In the genomic region with DNA sequence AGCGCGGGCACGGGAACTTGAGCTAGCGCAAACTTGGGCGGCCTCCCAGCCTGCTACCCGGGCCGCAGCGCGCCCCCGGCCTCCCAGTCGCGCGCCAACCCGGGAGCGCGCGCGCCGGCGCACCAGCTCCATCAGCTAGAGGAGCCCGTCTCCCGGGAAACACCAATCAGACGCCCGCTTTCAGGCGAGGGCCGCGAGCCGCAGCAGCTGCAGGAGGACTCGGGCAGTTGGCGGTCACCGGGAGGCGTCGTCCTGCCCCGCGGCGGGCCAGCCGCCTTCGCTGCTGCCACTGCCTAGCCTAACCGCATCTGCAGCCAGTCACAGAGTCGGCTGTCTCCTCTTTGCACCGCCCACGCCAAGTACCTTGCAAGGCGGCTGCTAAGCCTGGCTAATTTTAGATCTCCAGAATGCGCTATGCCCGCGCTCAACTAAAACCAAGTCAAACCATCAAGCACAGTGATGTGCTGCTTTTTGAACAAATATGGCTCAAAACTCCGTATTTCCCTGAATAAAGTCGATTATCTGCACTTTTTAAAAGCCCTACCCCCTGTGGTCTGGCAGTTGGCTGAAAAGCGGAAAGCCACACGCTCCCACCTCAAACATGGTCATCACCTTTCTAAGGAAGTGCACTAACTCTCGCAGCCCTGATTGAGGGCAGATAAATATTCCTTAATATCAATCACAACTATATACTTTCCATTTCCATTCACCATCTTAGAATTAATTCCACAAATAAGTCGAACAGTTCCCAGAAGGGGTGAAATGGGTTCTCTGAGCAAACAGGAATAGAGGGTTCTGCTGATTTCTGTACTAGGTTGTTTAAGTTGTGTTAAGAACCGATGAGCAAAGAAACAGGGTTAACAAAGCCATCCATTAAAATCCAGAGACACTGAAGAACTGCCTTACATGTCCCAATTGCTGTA, we compare ENCODE assay signal across 8 cellular contexts.
DNase-seq lines count a peak whose midpoint lies in the region; ATAC-seq, FAIRE-seq and TF ChIP-seq lines count a peak whose summit lies in the region.

No MANE protein-coding gene starts in this region.

- peak; percentile 97 for DNase-seq in Calu3
- DNase-seq in NCI-H2171 (lab: John Stamatoyannopoulos, UW), result peak; percentile 67
- DNase-seq in activated CD8-positive, alpha-beta T cell treated with anti-CD3 and anti-CD28 coated beads for 36 hours, result peak; percentile 72
- DNase-seq in globus pallidus (ENCODE audit: low spot score), result peak; percentile 97
- peak in 5 of 6 donors; percentile 29 to 77 (median 54) for DNase-seq in pancreas
- DNase-seq in NOMO-1 (lab: John Stamatoyannopoulos, UW; ENCODE audit: unreplicated experiment in 2 of 2), result no peak

- WGBS in pancreas, 2 donors, result 2% methylated on average over 33 to 53 of the region's 53 CpGs

- BruUV-seq in Calu3 (replicated peaks; lab: Mats Ljungman, UMichigan), result no TSS peak

- TF ChIP-seq CTCF in Calu3 (IDR thresholded peaks at IDR 0.05; ENCODE audit: unreplicated experiment) (no peak), pancreas (IDR thresholded peaks at IDR 0.05) (no peak)
- TF ChIP-seq CTCF in activated CD8-positive, alpha-beta T cell treated with anti-CD3 and anti-CD28 coated beads for 36 hours (IDR thresholded peaks at IDR 0.05), result no peak

- peak; percentile 54 for ATAC-seq in GM19043 (IDR thresholded peaks at IDR 0.05; ENCODE audit: low read depth, unreplicated experiment)
- peak; percentile 73 for ATAC-seq in HG03108 (IDR thresholded peaks at IDR 0.05; ENCODE audit: unreplicated experiment)
- peak; percentile 69 for ATAC-seq in activated CD8-positive, alpha-beta T cell treated with anti-CD3 and anti-CD28 coated beads for 36 hours
- ATAC-seq in pancreas, result peak; percentile 28 to 92 (median 68)

- peaks cover 4 to 81% (median 30%) of the 10 kb centered on the region in 4 donors for H3K27me3 ChIP-seq in pancreas

- peak overlapping the region; percentile 93 for H3K4me3 Mint-ChIP-seq in Calu3 (ENCODE audit: low read depth, unreplicated experiment)
- H3K4me3 Mint-ChIP-seq in activated CD8-positive, alpha-beta T cell treated with anti-CD3 and anti-CD28 coated beads for 36 hours, result peak overlapping the region; percentile 54

- POLR2A ChIA-PET in activated CD8-positive, alpha-beta T cell treated with anti-CD3 and anti-CD28 coated beads for 36 hours (lab: Charles Lee), result no interaction called here

- peaks cover 4% of the 10 kb centered on the region for H3K4me1 Mint-ChIP-seq in Calu3 (ENCODE audit: low read depth, unreplicated experiment)
- H3K4me1 Mint-ChIP-seq in activated CD8-positive, alpha-beta T cell treated with anti-CD3 and anti-CD28 coated beads for 36 hours (ENCODE audit: low read depth), result peaks cover 17% of the 10 kb centered on the region

- no peak overlapping the region for H3K27ac ChIP-seq in pancreas

- H3K27ac Mint-ChIP-seq in Calu3 (ENCODE audit: unreplicated experiment), result peak overlapping the region; percentile 77
- no peak overlapping the region for H3K27ac Mint-ChIP-seq in activated CD8-positive, alpha-beta T cell treated with anti-CD3 and anti-CD28 coated beads for 36 hours

- H3K9me3 Mint-ChIP-seq in Calu3 (ENCODE audit: low read depth, unreplicated experiment), result no peaks in the 10 kb centered on the region
- peaks cover 5% of the 10 kb centered on the region for H3K9me3 Mint-ChIP-seq in activated CD8-positive, alpha-beta T cell treated with anti-CD3 and anti-CD28 coated beads for 36 hours

- peaks cover 13% of the 10 kb centered on the region for H3K36me3 Mint-ChIP-seq in Calu3 (ENCODE audit: insufficient read depth, unreplicated experiment)
- H3K36me3 Mint-ChIP-seq in activated CD8-positive, alpha-beta T cell treated with anti-CD3 and anti-CD28 coated beads for 36 hours (ENCODE audit: low read depth), result peaks cover 3% of the 10 kb centered on the region

- H3K27me3 Mint-ChIP-seq in Calu3 (ENCODE audit: unreplicated experiment), result no peaks in the 10 kb centered on the region
- H3K27me3 Mint-ChIP-seq in activated CD8-positive, alpha-beta T cell treated with anti-CD3 and anti-CD28 coated beads for 36 hours, result peaks cover 63% of the 10 kb centered on the region

- H3K4me1 ChIP-seq in pancreas, result no peaks in the 10 kb centered on the region

- CTCF ChIA-PET in Calu3 (lab: Charles Lee), result interaction anchor here (0.7 to 1.2 kb wide), 6 partner anchors 11 to 1011 kb away, joined by 3 to 5 read pairs (median 4); a partner anchor contains a TSS
- CTCF ChIA-PET in activated CD8-positive, alpha-beta T cell treated with anti-CD3 and anti-CD28 coated beads for 36 hours (lab: Charles Lee), result interaction anchor here (1.0 to 4.2 kb wide), 5 partner anchors 11 to 880 kb away, joined by 3 to 33 read pairs (median 3); no protein-coding TSS in a partner anchor

- H3K4me3 ChIP-seq in pancreas, result peak overlapping the region in 2 of 4 donors; percentile 8 to 35

- intact Hi-C loops in Calu3 (cut with micrococcal nuclease; ENCODE audit: unreplicated experiment) (loop anchor here (5.0 kb wide), 1 partner anchor 224 kb away; no protein-coding TSS in a partner anchor), pancreas (cut with DNase I) (no loop called here)
- intact Hi-C loops in activated CD8-positive, alpha-beta T cell treated with anti-CD3 and anti-CD28 coated beads for 36 hours (cut with micrococcal nuclease), result no loop called here

- no peaks in the 10 kb centered on the region for H3K36me3 ChIP-seq in pancreas

- FAIRE-seq in pancreas (lab: Jason Lieb, UNC), result no peak

- no peaks in the 10 kb centered on the region for H3K9me3 ChIP-seq in pancreas

Comparison
In these comparisons a context has a peak if more than half of its experiments do, and no peak if none do; other contexts are left out.
1. DNase-seq: peak in Calu3 (single experiment), NCI-H2171 (single experiment), activated CD8-positive, alpha-beta T cell treated with anti-CD3 and anti-CD28 coated beads for 36 hours (single experiment), globus pallidus (single experiment) and pancreas (5 of 6); none in NOMO-1 (0 of 2).
2. Peak in every context shown above with its lines, with median percentiles within 50 percentile points of each other: ATAC-seq.